Comparison of ENCODE assay signal across 7 cellular contexts in genomic region chr9:101708855-101709254, GRCh38. TPM values are rescaled to one million over a fixed set of nuclear protein-coding genes. Genes with fewer than 3 reads are reported as not detected.
"Had no signal": no experiment of that assay in that cellular context is flagged by ENCODE, and none has a peak within 500 bp of the region (broad histone marks: within the 10 kb centered on the region; RNA-seq: fewer than 3 reads in every experiment).

No MANE protein-coding gene starts in this region.

- H3K4me3 Mint-ChIP-seq: IgD-negative memory B cell had no signal

- H3K27ac Mint-ChIP-seq: IgD-negative memory B cell had no signal

- FAIRE-seq: HTR-8/SVneo, K562 had no signal

- H3K36me3 Mint-ChIP-seq: IgD-negative memory B cell had no signal

- ATAC-seq: K562 had no signal

- DNase-seq: IMR-90, KBM-7 had no signal

- H3K4me3 ChIP-seq: K562 had no signal

- H3K27ac ChIP-seq: HL-60 had no signal

RNA-seq across cellular contexts. Expression of gene GRIN3A, which starts 29.6 kb away (rescaled TPM):
- total RNA-seq: HT-29, IMR-90, K562 had no signal
- polyA plus RNA-seq: IgD-negative memory B cell, IMR-90 had no signal
